In the genomic region with DNA sequence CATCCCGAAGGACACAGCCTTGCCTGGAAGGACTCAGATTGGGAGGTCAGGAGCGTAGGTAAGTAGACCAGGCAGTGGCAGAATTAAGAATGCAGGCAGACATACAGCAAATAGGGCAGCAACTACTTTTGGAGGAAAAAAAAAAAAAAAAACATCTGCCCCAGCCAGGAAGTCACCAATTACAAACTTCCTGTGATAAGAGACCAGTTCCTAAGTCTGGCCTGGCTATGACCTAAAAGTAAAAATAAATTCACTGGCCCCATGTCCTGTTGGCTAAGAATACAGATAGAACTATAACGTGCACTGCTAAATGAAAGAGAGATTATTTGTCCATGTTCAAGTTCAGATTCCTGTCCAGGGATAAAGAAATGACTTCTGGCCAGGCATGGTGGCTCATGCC, we compare ENCODE assay signal across 15 cellular contexts. TPM values are rescaled to one million over a fixed set of nuclear protein-coding genes. Genes with fewer than 3 reads are reported as not detected.
DNase-seq lines count a peak whose midpoint lies in the region; ATAC-seq and TF ChIP-seq lines count a peak whose summit lies in the region.
"Had no signal": no experiment of that assay in that cellular context is flagged by ENCODE, and none has a peak within 500 bp of the region (broad histone marks: within the 10 kb centered on the region; RNA-seq: fewer than 3 reads in every experiment).

No MANE protein-coding gene starts in this region.

- H3K4me3 ChIP-seq in SK-N-SH (ENCODE audit: low read depth in 2 of 2, low read length in 1 of 2): no peak overlapping the region

- H3F3A ChIP-seq in SK-N-SH (replicated peaks; ENCODE audit: insufficient read depth): no peaks in the 10 kb centered on the region

- no peak for TF ChIP-seq CTCF in SK-N-SH (IDR thresholded peaks at IDR 0.05)

- peaks cover 22 to 41% of the 10 kb centered on the region in 2 donors for H3K4me1 Mint-ChIP-seq in effector memory CD8-positive, alpha-beta T cell (ENCODE audit: low read depth in 2 of 2)
- H3K4me1 Mint-ChIP-seq in naive thymus-derived CD8-positive, alpha-beta T cell: peaks cover 33 to 70% (median 63%) of the 10 kb centered on the region in 4 donors
- H3K4me1 Mint-ChIP-seq in stimulated activated memory B cell treated with anti-CD40 and anti-IgM and Interleukin-4, amounts not matched to agents 10 μg/mL and 1 μg/mL and 100 μg/mL, for 72 hours: no peaks in the 10 kb centered on the region

- H3K27ac ChIP-seq in SK-N-SH (ENCODE audit: low read depth in 2 of 2, low read length in 1 of 2): peak overlapping the region in 1 of 2 experiments; percentile 80; a peak in 2 of 4 replicates

- H3K27me3 ChIP-seq in SK-N-SH (ENCODE audit: insufficient read depth): no peaks in the 10 kb centered on the region

- H3K9me2 ChIP-seq in SK-N-SH: no peaks in the 10 kb centered on the region

- H4K20me1 ChIP-seq in SK-N-SH (ENCODE audit: insufficient read depth): no peaks in the 10 kb centered on the region

- no peaks in the 10 kb centered on the region for H3K27me3 Mint-ChIP-seq in effector memory CD8-positive, alpha-beta T cell
- no peaks in the 10 kb centered on the region for H3K27me3 Mint-ChIP-seq in naive thymus-derived CD8-positive, alpha-beta T cell
- no peaks in the 10 kb centered on the region for H3K27me3 Mint-ChIP-seq in stimulated activated memory B cell treated with anti-CD40 and anti-IgM and Interleukin-4, amounts not matched to agents 10 μg/mL and 1 μg/mL and 100 μg/mL, for 72 hours
- H3K27me3 Mint-ChIP-seq: activated CD4-positive, alpha-beta T cell treated with anti-CD3 and anti-CD28 coated beads, Interleukin-2, amount 10 ng/mL, durations not matched to agents 24 days and 14 days; activated T-cell treated with anti-CD3 and anti-CD28 coated beads, Interleukin-2, amount 50 U/mL, for 24 hours; central memory CD8-positive, alpha-beta T cell had no signal

- TF ChIP-seq RAD21 in SK-N-SH (IDR thresholded peaks at IDR 0.05; ENCODE audit: low read length): no peak

- no peaks in the 10 kb centered on the region for H3K36me3 ChIP-seq in SK-N-SH (replicated peaks in 1 of 2; ENCODE audit: control insufficient read depth in 1 of 2, insufficient read depth in 2 of 2, low read length in 1 of 2)

- H3K27ac Mint-ChIP-seq in effector memory CD8-positive, alpha-beta T cell: peak overlapping the region in 1 of 2 donors; percentile 5
- H3K27ac Mint-ChIP-seq in naive thymus-derived CD8-positive, alpha-beta T cell: peak overlapping the region in 8 of 10 donors; percentile 3 to 72 (median 56)
- H3K27ac Mint-ChIP-seq in stimulated activated memory B cell treated with anti-CD40 and anti-IgM and Interleukin-4, amounts not matched to agents 10 μg/mL and 1 μg/mL and 100 μg/mL, for 72 hours: no peak overlapping the region
- H3K27ac Mint-ChIP-seq: activated CD4-positive, alpha-beta T cell treated with anti-CD3 and anti-CD28 coated beads, Interleukin-2, amount 10 ng/mL, durations not matched to agents 24 days and 14 days; activated T-cell treated with anti-CD3 and anti-CD28 coated beads, Interleukin-2, amount 50 U/mL, for 24 hours; T-helper 2 cell treated with Interferon-gamma antibody and Interleukin-4, amounts not matched to agents 5 μg/mL and 100 μg/mL, for 36 hours had no signal

- H3K79me2 ChIP-seq in SK-N-SH (ENCODE audit: insufficient read depth): no peaks in the 10 kb centered on the region

- CTCF ChIA-PET in SK-N-SH (lab: Yijun Ruan, JAX): interaction anchor here (1.0 to 6.7 kb wide), 4 partner anchors 31 to 410 kb away, joined by 3 to 50 read pairs (median 8); no protein-coding TSS in a partner anchor

- peak in 1 of 2 experiments; percentile 46; a peak in 1 of 4 replicates for TF ChIP-seq EP300 in SK-N-SH (IDR thresholded peaks at IDR 0.05; ENCODE audit: borderline replicate concordance in 1 of 2, low read depth in 1 of 2, low read length in 1 of 2)

- 88% methylated on average over 3 of the region's 3 CpGs for WGBS in SK-N-SH (ENCODE audit: low lambda C conversion rate)

- no peak overlapping the region for H2AFZ ChIP-seq in SK-N-SH (ENCODE audit: low read depth)

- H3K9me3 ChIP-seq in SK-N-SH: no peaks in the 10 kb centered on the region

- no peak for ATAC-seq in SK-N-SH treated with all-trans-retinoic acid at 6 μM for 48 hours
- peak; percentile 47 for ATAC-seq in effector memory CD8-positive, alpha-beta T cell (replicated peaks)
- no peak for ATAC-seq in naive thymus-derived CD8-positive, alpha-beta T cell
- no peak for ATAC-seq in stimulated activated memory B cell treated with anti-CD40 and anti-IgM and Interleukin-4, amounts not matched to agents 10 μg/mL and 1 μg/mL and 100 μg/mL, for 72 hours

- peaks cover 0 to 12% of the 10 kb centered on the region in 2 experiments; a peak in 2 of 4 replicates for H3K4me1 ChIP-seq in SK-N-SH (ENCODE audit: control insufficient read depth in 1 of 2, insufficient read depth in 2 of 2, low read depth in 1 of 2, low read length in 1 of 2)

- POLR2A ChIA-PET in SK-N-SH (lab: Yijun Ruan, JAX): no interaction called here
- POLR2A ChIA-PET in naive thymus-derived CD8-positive, alpha-beta T cell (lab: Charles Lee): interaction anchor here (0.6 to 1.4 kb wide), 3 partner anchors 9 to 835 kb away, joined by 3 to 7 read pairs (median 4); no protein-coding TSS in a partner anchor

- H3K36me3 Mint-ChIP-seq in effector memory CD8-positive, alpha-beta T cell (ENCODE audit: insufficient read depth): peaks cover 3% of the 10 kb centered on the region
- peaks cover 0 to 15% (median 0%) of the 10 kb centered on the region in 3 donors for H3K36me3 Mint-ChIP-seq in naive thymus-derived CD8-positive, alpha-beta T cell
- no peaks in the 10 kb centered on the region for H3K36me3 Mint-ChIP-seq in stimulated activated memory B cell treated with anti-CD40 and anti-IgM and Interleukin-4, amounts not matched to agents 10 μg/mL and 1 μg/mL and 100 μg/mL, for 72 hours

- H3K4me3 Mint-ChIP-seq in effector memory CD8-positive, alpha-beta T cell: peak overlapping the region in 1 of 2 donors; percentile 3
- H3K4me3 Mint-ChIP-seq in naive thymus-derived CD8-positive, alpha-beta T cell: peak overlapping the region in 5 of 10 donors; percentile 5 to 53 (median 33)
- no peak overlapping the region for H3K4me3 Mint-ChIP-seq in stimulated activated memory B cell treated with anti-CD40 and anti-IgM and Interleukin-4, amounts not matched to agents 10 μg/mL and 1 μg/mL and 100 μg/mL, for 72 hours
- H3K4me3 Mint-ChIP-seq: activated CD4-positive, alpha-beta T cell treated with anti-CD3 and anti-CD28 coated beads, Interleukin-2, amount 10 ng/mL, durations not matched to agents 24 days and 14 days; activated T-cell treated with anti-CD3 and anti-CD28 coated beads, Interleukin-2, amount 50 U/mL, for 24 hours; central memory CD8-positive, alpha-beta T cell; T-helper 2 cell treated with Interferon-gamma antibody and Interleukin-4, amounts not matched to agents 5 μg/mL and 100 μg/mL, for 36 hours had no signal

- H3K9ac ChIP-seq in SK-N-SH: no peak overlapping the region

- H3K4me2 ChIP-seq in SK-N-SH: no peak overlapping the region

- peak; percentile 40 for DNase-seq in SK-N-SH
- DNase-seq in NOMO-1 treated with DMSO at 0.1 percent for 48 hours (lab: John Stamatoyannopoulos, UW; ENCODE audit: unreplicated experiment): peak; percentile 76
- DNase-seq in effector memory CD8-positive, alpha-beta T cell: no peak
- DNase-seq in naive thymus-derived CD8-positive, alpha-beta T cell: no peak
- no peak for DNase-seq in retina
- DNase-seq in iPS-NIHi11 (ENCODE audit: low spot score): no peak
- DNase-seq: 8988T; activated CD4-positive, alpha-beta T cell treated with anti-CD3 and anti-CD28 coated beads, Interleukin-2, amount 10 ng/mL, durations not matched to agents 24 days and 14 days; activated T-cell treated with anti-CD3 and anti-CD28 coated beads, Interleukin-2, amount 50 U/mL, for 24 hours; foreskin fibroblast; NCI-H1105 treated with DMSO at 0.1 percent for 48 hours had no signal

- no peaks in the 10 kb centered on the region for H3K9me3 Mint-ChIP-seq in effector memory CD8-positive, alpha-beta T cell
- H3K9me3 Mint-ChIP-seq in naive thymus-derived CD8-positive, alpha-beta T cell: no peaks in the 10 kb centered on the region
- no peaks in the 10 kb centered on the region for H3K9me3 Mint-ChIP-seq in stimulated activated memory B cell treated with anti-CD40 and anti-IgM and Interleukin-4, amounts not matched to agents 10 μg/mL and 1 μg/mL and 100 μg/mL, for 72 hours
- H3K9me3 Mint-ChIP-seq: activated CD4-positive, alpha-beta T cell treated with anti-CD3 and anti-CD28 coated beads, Interleukin-2, amount 10 ng/mL, durations not matched to agents 24 days and 14 days; activated T-cell treated with anti-CD3 and anti-CD28 coated beads, Interleukin-2, amount 50 U/mL, for 24 hours; central memory CD8-positive, alpha-beta T cell; T-helper 2 cell treated with Interferon-gamma antibody and Interleukin-4, amounts not matched to agents 5 μg/mL and 100 μg/mL, for 36 hours had no signal

TF ChIP-seq in SK-N-SH, 30 proteins besides CTCF, POLR2A, EP300 and RAD21:
- TF ChIP-seq, protein P1, sequence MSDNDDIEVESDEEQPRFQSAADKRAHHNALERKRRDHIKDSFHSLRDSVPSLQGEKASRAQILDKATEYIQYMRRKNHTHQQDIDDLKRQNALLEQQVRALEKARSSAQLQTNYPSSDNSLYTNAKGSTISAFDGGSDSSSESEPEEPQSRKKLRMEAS (IDR thresholded peaks at IDR 0.05; ENCODE audit: low read depth): no peak
- TF ChIP-seq RCOR1 (IDR thresholded peaks at IDR 0.05; ENCODE audit: low read length): no peak
TF ChIP-seq in SK-N-SH: peak in this region for 0.

RNA-seq across cellular contexts. Expression of gene NOSTRIN, which starts 45.2 kb away (rescaled TPM):
- not detected in 2 replicates for polyA plus RNA-seq in SK-N-SH (2012; rRNA removed)
- not detected in 2 replicates for polyA plus RNA-seq in SK-N-SH (2012; cell fraction: cytosol; rRNA removed)
- not detected in 2 replicates for polyA plus RNA-seq in SK-N-SH (2012; cell fraction: nucleus; rRNA removed)
- total RNA-seq in naive thymus-derived CD8-positive, alpha-beta T cell: under 1 TPM in 1 of 2 experiments, not detected in 1; 0.55 TPM
- not detected for polyA plus RNA-seq in naive thymus-derived CD8-positive, alpha-beta T cell
- total RNA-seq: activated CD4-positive, alpha-beta T cell treated with anti-CD3 and anti-CD28 coated beads, Interleukin-2, amount 10 ng/mL, durations not matched to agents 24 days and 14 days had no signal

Comparison
In these comparisons a context has a peak if more than half of its experiments do, and no peak if none do; other contexts are left out.
1. DNase-seq: peak in SK-N-SH (single experiment) and NOMO-1 treated with DMSO at 0.1 percent for 48 hours (single experiment); none in effector memory CD8-positive, alpha-beta T cell (0 of 3), naive thymus-derived CD8-positive, alpha-beta T cell (0 of 10), retina (single experiment) and iPS-NIHi11 (single experiment).